ENCODE assay signal across 24 cellular contexts in the genomic region with DNA sequence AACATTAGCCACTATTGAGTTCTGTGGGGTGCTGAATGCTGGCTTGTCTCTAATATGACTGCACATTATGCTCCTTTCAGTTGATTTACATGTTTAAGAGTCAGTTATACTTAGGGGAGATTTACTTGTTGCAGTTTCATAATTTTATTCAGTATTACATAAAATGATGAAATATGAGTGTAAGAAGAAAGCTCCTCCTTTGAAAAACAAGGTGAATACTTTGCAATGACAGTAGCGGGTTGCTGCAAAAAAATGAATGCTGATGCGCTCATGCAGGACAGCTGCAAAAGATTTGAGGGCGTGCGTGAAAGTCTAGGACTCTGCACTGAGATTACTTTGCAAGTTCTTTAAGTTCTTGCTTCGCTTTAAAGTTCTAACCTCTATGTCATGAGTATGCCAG.
"Had no signal": no experiment of that assay in that cellular context is flagged by ENCODE, and none has a peak within 500 bp of the region (broad histone marks: within the 10 kb centered on the region; RNA-seq: fewer than 3 reads in every experiment).

No MANE protein-coding gene starts in this region.

- H3K36me3 ChIP-seq: prostate gland had no signal

- H3K27ac Mint-ChIP-seq: endodermal cell, type B pancreatic cell, WTC11 had no signal

- H3K27ac ChIP-seq: heart right ventricle, left lung, prostate gland, right lobe of liver, spleen, suprapubic skin had no signal

- DNase-seq: activated CD4-positive, alpha-beta T cell treated with anti-CD3 and anti-CD28 coated beads, Interleukin-2, amount 10 ng/mL, durations not matched to agents 7 days and 5 days; activated CD8-positive, alpha-beta memory T cell treated with anti-CD3 and anti-CD28 coated beads for 24 hours; activated effector memory CD4-positive, alpha-beta T cell treated with Interleukin-2 at 50 U/mL for 16 hours; amygdala; dermis blood vessel endothelial cell; endodermal cell; heart right ventricle; islet precursor cell; left lung; mucosa of descending colon; naive thymus-derived CD8-positive, alpha-beta T cell; occipital lobe; right lobe of liver; spleen; stimulated activated CD4-positive, alpha-beta T cell treated with anti-CD3 and anti-CD28 coated beads, Interleukin-1b, Interleukin-23, amount 100 ng/mL, for 48 hours; stimulated activated naive B cell treated with anti-CD40 and anti-IgM and Interleukin-4, amounts not matched to agents 10 μg/mL and 1 μg/mL and 100 μg/mL, for 72 hours; T-helper 1 cell had no signal

- H3K4me3 ChIP-seq: heart right ventricle, left lung, mucosa of descending colon, prostate gland, right lobe of liver, spleen, suprapubic skin had no signal

- H3K4me1 ChIP-seq: prostate gland, right lobe of liver, suprapubic skin had no signal

- H3K27me3 Mint-ChIP-seq: activated CD4-positive, alpha-beta T cell treated with anti-CD3 and anti-CD28 coated beads, Interleukin-2, amount 10 ng/mL, durations not matched to agents 7 days and 5 days; brain; naive thymus-derived CD8-positive, alpha-beta T cell; stimulated activated naive B cell treated with anti-CD40 and anti-IgM and Interleukin-4, amounts not matched to agents 10 μg/mL and 1 μg/mL and 100 μg/mL, for 72 hours; type B pancreatic cell had no signal

- H3K4me1 Mint-ChIP-seq: endodermal cell, WTC11 had no signal

- H3K4me3 Mint-ChIP-seq: activated CD4-positive, alpha-beta T cell treated with anti-CD3 and anti-CD28 coated beads, Interleukin-2, amount 10 ng/mL, durations not matched to agents 7 days and 5 days; brain; endodermal cell; naive thymus-derived CD8-positive, alpha-beta T cell; stimulated activated naive B cell treated with anti-CD40 and anti-IgM and Interleukin-4, amounts not matched to agents 10 μg/mL and 1 μg/mL and 100 μg/mL, for 72 hours; type B pancreatic cell; WTC11 had no signal

- H3K9me3 Mint-ChIP-seq: activated CD4-positive, alpha-beta T cell treated with anti-CD3 and anti-CD28 coated beads, Interleukin-2, amount 10 ng/mL, durations not matched to agents 7 days and 5 days; activated naive CD4-positive, alpha-beta T cell treated with anti-CD3 and anti-CD28 coated beads, Interleukin-2, amount 50 U/mL, for 72 hours; brain; endodermal cell; naive thymus-derived CD8-positive, alpha-beta T cell; stimulated activated naive B cell treated with anti-CD40 and anti-IgM and Interleukin-4, amounts not matched to agents 10 μg/mL and 1 μg/mL and 100 μg/mL, for 72 hours; type B pancreatic cell; WTC11 had no signal

- H3K27me3 ChIP-seq: heart right ventricle, left lung, right lobe of liver, spleen, suprapubic skin had no signal

- H3K9me3 ChIP-seq: heart right ventricle, left lung, mucosa of descending colon, prostate gland, right lobe of liver, spleen, suprapubic skin had no signal

- ATAC-seq: activated naive CD4-positive, alpha-beta T cell treated with anti-CD3 and anti-CD28 coated beads, Interleukin-2, amount 50 U/mL, for 72 hours; esophagus mucosa; left lung; mucosa of descending colon; naive thymus-derived CD8-positive, alpha-beta T cell; right lobe of liver; stimulated activated naive B cell treated with anti-CD40 and anti-IgM and Interleukin-4, amounts not matched to agents 10 μg/mL and 1 μg/mL and 100 μg/mL, for 72 hours; WTC11 had no signal
